16 cellular contexts compared by ENCODE assay signal in the genomic region with DNA sequence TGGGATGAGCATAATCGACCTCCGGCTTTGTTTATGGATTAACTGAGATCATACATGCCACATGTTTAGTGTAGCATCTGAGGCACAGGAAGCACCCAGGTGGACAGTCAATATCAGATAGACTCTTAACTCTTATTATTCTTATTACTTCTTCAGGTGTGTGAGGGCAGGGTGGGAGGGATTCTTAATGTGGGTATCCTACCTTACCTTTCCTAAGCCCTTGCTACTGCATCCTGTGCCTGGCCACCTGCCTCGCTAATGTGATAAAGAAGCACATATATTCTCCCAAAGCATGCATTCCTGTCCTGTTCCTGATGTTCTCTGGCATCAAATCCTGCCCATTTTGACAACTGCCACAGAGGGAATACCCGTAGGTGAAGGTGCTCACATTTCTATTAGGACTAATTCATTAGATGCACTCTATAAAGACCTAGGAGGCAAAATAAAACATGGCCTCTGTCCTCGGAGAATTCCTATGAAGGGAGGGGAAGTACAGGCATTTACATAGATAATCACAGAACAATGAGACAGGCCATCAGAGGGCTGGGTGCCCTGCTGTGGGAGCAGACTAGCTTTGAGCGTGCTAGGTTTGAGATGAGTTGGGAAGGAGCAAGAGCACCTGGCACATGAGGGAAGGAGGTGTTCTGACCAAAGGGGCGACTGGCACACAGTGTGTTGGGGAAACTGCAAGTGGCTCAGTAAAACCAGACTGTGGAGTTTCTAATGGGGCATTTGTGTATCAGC. TPM values are rescaled to one million over a fixed set of nuclear protein-coding genes. Genes with fewer than 3 reads are reported as not detected.
DNase-seq lines count a peak whose midpoint lies in the region; ATAC-seq and TF ChIP-seq lines count a peak whose summit lies in the region.
"Had no signal": no experiment of that assay in that cellular context is flagged by ENCODE, and none has a peak within 500 bp of the region (broad histone marks: within the 10 kb centered on the region; RNA-seq: fewer than 3 reads in every experiment).

No MANE protein-coding gene starts in this region.

- DNase-seq in H7 (peak; percentile 79), WTC11 (ENCODE audit: low spot score) (peak; percentile 40), C1 segment of cervical spinal cord (lab: John Stamatoyannopoulos, UW) (no peak), DMS114 treated with DMSO at 0.1 percent for 48 hours (lab: John Stamatoyannopoulos, UW; ENCODE audit: unreplicated experiment) (no peak), HCEC 1CT (no peak), SK-N-DZ (ENCODE audit: low spot score) (no peak)
- DNase-seq: ACHN; CD4-positive, alpha-beta T cell; DMS153; HFFc6 had no signal

- H3K4me3 ChIP-seq in H7 (ENCODE audit: insufficient read depth, low read depth, low read length): no peak overlapping the region
- H3K4me3 ChIP-seq in iPS-15b (ENCODE audit: low read depth, low read length): peak overlapping the region; percentile 3
- H3K4me3 ChIP-seq: BLaER1 treated with 17β-estradiol and CSF1 and Interleukin-3, amounts not matched to agents 10 nM and 100 nM; HAP-1 had no signal

- peaks cover 14% of the 10 kb centered on the region for H3K4me1 ChIP-seq in iPS-15b (ENCODE audit: control insufficient read depth, insufficient read depth, low read length)
- H3K4me1 ChIP-seq: BLaER1 treated with 17β-estradiol and CSF1 and Interleukin-3, amounts not matched to agents 10 nM and 100 nM; HAP-1 had no signal

- peaks cover 24% of the 10 kb centered on the region for H3K27me3 Mint-ChIP-seq in WTC11 (ENCODE audit: low read depth)

- H3K4me3 Mint-ChIP-seq in WTC11: peak overlapping the region; percentile 1; the same call in 1 of the 2 replicates
- H3K4me3 Mint-ChIP-seq: CD4-positive, alpha-beta T cell; HFFc6 had no signal

- H3K9me3 ChIP-seq in iPS-15b (ENCODE audit: control insufficient read depth, insufficient read depth, low read length): no peaks in the 10 kb centered on the region
- H3K9me3 ChIP-seq: HAP-1 had no signal

- POLR2A ChIA-PET in WTC11 (lab: Charles Lee): no interaction called here

- peaks cover 7% of the 10 kb centered on the region for H3K9me3 Mint-ChIP-seq in WTC11
- H3K9me3 Mint-ChIP-seq: HFFc6 had no signal

- ATAC-seq in WTC11: peak; percentile 85
- ATAC-seq: HepG2 had no signal

- H3K9ac ChIP-seq in iPS-15b (ENCODE audit: low read depth, low read length): no peak overlapping the region
- H3K9ac ChIP-seq: BLaER1 treated with 17β-estradiol and CSF1 and Interleukin-3, amounts not matched to agents 10 nM and 100 nM; KMS-11 had no signal

- peaks cover 37% of the 10 kb centered on the region for H3K4me1 Mint-ChIP-seq in WTC11

- H3K27me3 ChIP-seq in H7 (ENCODE audit: control insufficient read depth, insufficient read depth, low read length) (peaks cover 2% of the 10 kb centered on the region; the same call in 1 of the 2 replicates), iPS-15b (ENCODE audit: control insufficient read depth, insufficient read depth, low read length) (peaks cover 12% of the 10 kb centered on the region)
- H3K27me3 ChIP-seq: BLaER1 treated with 17β-estradiol and CSF1 and Interleukin-3, amounts not matched to agents 10 nM and 100 nM had no signal

- H3K36me3 ChIP-seq in H7 (replicated peaks; ENCODE audit: control insufficient read depth, insufficient read depth, low read length) (no peaks in the 10 kb centered on the region), iPS-15b (ENCODE audit: control insufficient read depth, insufficient read depth, low read length) (no peaks in the 10 kb centered on the region)
- H3K36me3 ChIP-seq: BLaER1 treated with 17β-estradiol and CSF1 and Interleukin-3, amounts not matched to agents 10 nM and 100 nM; HAP-1 had no signal

- TF ChIP-seq CTCF in WTC11 (IDR thresholded peaks at IDR 0.05): no peak

- peaks cover 6% of the 10 kb centered on the region for H3K36me3 Mint-ChIP-seq in WTC11

- CTCF ChIA-PET in WTC11 (lab: Charles Lee): interaction anchor here (0.9 kb wide), 1 partner anchor 154 kb away, joined by 3 read pairs; no protein-coding TSS in a partner anchor

- no peak overlapping the region for H3K27ac Mint-ChIP-seq in WTC11
- H3K27ac Mint-ChIP-seq: CD4-positive, alpha-beta T cell; HFFc6 had no signal

TF ChIP-seq in WTC11, 78 proteins besides CTCF, POLR2A, EP300 and RAD21:
- TF ChIP-seq, protein P1, sequence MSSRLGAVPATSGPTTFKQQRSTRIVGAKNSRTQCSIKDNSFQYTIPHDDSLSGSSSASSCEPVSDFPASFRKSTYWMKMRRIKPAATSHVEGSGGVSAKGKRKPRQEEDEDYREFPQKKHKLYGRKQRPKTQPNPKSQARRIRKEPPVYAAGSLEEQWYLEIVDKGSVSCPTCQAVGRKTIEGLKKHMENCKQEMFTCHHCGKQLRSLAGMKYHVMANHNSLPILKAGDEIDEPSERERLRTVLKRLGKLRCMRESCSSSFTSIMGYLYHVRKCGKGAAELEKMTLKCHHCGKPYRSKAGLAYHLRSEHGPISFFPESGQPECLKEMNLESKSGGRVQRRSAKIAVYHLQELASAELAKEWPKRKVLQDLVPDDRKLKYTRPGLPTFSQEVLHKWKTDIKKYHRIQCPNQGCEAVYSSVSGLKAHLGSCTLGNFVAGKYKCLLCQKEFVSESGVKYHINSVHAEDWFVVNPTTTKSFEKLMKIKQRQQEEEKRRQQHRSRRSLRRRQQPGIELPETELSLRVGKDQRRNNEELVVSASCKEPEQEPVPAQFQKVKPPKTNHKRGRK (CRISPR knock-in tag; IDR thresholded peaks at IDR 0.05; ENCODE audit: borderline replicate concordance): no peak

RNA-seq across cellular contexts. Expression of a gene that starts 19.5 kb away (rescaled TPM):
- total RNA-seq in H7 (2014; rRNA removed; shearing (Covaris generic)): 2.9 and 3.7 TPM in 2 replicates
- 2.6 to 3.3 TPM (median 2.9 TPM) in 3 replicates for total RNA-seq in WTC11 (2021)
- 5.3 and 5.7 TPM in 2 replicates for polyA plus RNA-seq in SK-N-DZ (2014; cell fraction: cytosol; rRNA removed)
- 10.5 and 13.6 TPM in 2 replicates for polyA plus RNA-seq in SK-N-DZ (2014; cell fraction: nucleus; rRNA removed)
- total RNA-seq: A172; CD4-positive, alpha-beta T cell; HepG2; HFFc6 had no signal
- polyA plus RNA-seq: HepG2 had no signal

Comparison
In these comparisons a context has a peak if more than half of its experiments do, and no peak if none do; other contexts are left out.
1. DNase-seq: peak in H7 (single experiment) and WTC11 (single experiment); none in C1 segment of cervical spinal cord (0 of 14), DMS114 treated with DMSO at 0.1 percent for 48 hours (single experiment), HCEC 1CT (single experiment) and SK-N-DZ (single experiment).